11 cellular contexts compared by ENCODE assay signal in the genomic region with DNA sequence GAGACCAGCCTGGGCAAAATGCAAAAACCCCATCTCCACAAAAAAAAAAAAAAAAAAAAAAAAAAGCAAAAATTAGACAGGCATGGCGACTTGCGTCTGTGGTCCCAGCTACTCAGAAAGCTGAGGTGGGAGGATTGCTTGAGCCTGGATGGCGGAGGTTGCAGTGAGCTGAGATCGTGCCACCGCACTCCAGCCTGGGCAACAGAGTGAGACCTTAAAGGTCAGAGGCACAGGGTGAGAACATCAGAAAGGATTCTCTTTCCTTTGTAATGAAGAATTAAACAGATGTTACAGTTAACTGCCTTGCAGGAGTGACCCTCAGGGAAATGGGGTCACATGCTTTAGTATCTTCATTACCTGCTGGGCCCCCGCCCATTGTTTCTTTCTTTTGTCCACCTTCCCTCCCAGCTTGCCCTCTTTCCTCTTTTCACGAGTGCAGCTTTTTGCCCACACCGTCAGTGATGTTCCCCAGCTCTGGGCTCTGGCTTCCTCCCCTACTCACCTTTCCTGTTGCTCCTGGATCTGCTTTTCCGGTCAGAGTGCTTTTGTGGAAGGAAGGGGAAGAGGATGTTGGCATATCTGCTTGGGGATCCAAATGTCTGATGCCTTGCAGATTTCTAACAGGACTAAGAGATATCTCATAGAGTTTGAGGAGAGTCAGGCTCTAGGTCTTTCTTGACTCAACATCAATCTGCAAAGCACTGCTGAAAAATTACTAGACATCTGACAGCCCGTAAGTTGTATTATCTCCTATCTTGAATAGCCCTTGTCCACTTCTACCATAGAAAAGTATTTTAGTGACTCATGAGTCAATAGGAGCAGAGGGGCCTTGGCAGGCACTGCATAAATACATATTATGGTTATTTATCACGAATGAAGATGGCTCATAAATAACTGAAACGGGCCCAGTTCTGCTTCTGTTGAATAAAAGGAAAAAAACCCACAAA. TPM values are rescaled to one million over a fixed set of nuclear protein-coding genes. Genes with fewer than 3 reads are reported as not detected.
DNase-seq lines count a peak whose midpoint lies in the region; ATAC-seq and TF ChIP-seq lines count a peak whose summit lies in the region.
"Had no signal": no experiment of that assay in that cellular context is flagged by ENCODE, and none has a peak within 500 bp of the region (broad histone marks: within the 10 kb centered on the region; RNA-seq: fewer than 3 reads in every experiment).

No MANE protein-coding gene starts in this region.

- H3K4me1 Mint-ChIP-seq in osteocyte (ENCODE audit: unreplicated experiment), result peaks cover 22% of the 10 kb centered on the region

- no peaks in the 10 kb centered on the region for H3K36me3 Mint-ChIP-seq in osteocyte (ENCODE audit: unreplicated experiment)
- H3K36me3 Mint-ChIP-seq: stimulated activated naive B cell treated with anti-CD40 and anti-IgM and Interleukin-4, amounts not matched to agents 10 μg/mL and 1 μg/mL and 100 μg/mL, for 72 hours had no signal

- peak; percentile 38 for DNase-seq in G401 (ENCODE audit: low spot score)
- DNase-seq in NCI-H69 (lab: John Stamatoyannopoulos, UW), result peak; percentile 56
- DNase-seq in fibroblast of lung (ENCODE audit: low read depth in 2 of 2), result peak in 1 of 2 donors; percentile 58
- no peak for DNase-seq in osteocyte (ENCODE audit: extremely low spot score, unreplicated experiment)
- no peak for DNase-seq in vagina (ENCODE audit: extremely low spot score in 2 of 2)
- no peak for DNase-seq in HT-29 (ENCODE audit: low spot score)

- H2AFZ ChIP-seq in fibroblast of lung (ENCODE audit: low read length), result no peak overlapping the region

- H4K20me1 ChIP-seq in fibroblast of lung (ENCODE audit: control insufficient read depth, extremely low read depth, insufficient read depth, low read length), result no peaks in the 10 kb centered on the region

- H3K4me1 ChIP-seq in fibroblast of lung (ENCODE audit: control insufficient read depth, extremely low read depth, insufficient read depth, low read length), result peaks cover 11% of the 10 kb centered on the region
- H3K4me1 ChIP-seq in vagina, result peaks cover 19% of the 10 kb centered on the region

- ATAC-seq in HG03457 (IDR thresholded peaks at IDR 0.05; ENCODE audit: unreplicated experiment) (no peak), HG03159 (IDR thresholded peaks at IDR 0.05; ENCODE audit: unreplicated experiment) (no peak)

- no peaks in the 10 kb centered on the region for H3K79me2 ChIP-seq in fibroblast of lung (ENCODE audit: control insufficient read depth, insufficient read depth, low read length)

- peak overlapping the region; percentile 19 for H3K4me2 ChIP-seq in fibroblast of lung (ENCODE audit: extremely low read depth, insufficient read depth, low read length)

- peak overlapping the region; percentile 79 for H3K27ac ChIP-seq in fibroblast of lung (ENCODE audit: insufficient read depth, low read length)
- no peak overlapping the region for H3K27ac ChIP-seq in vagina

- no peaks in the 10 kb centered on the region for H3K27me3 Mint-ChIP-seq in osteocyte (ENCODE audit: unreplicated experiment)

- TF ChIP-seq CTCF in fibroblast of lung (conservative IDR thresholded peaks at IDR 0.05 in 1 of 2, IDR thresholded peaks at IDR 0.05 in 1 of 2; ENCODE audit: low read depth in 1 of 2, low read length in 2 of 2) (no peak), osteocyte (IDR thresholded peaks at IDR 0.05) (no peak), vagina (IDR thresholded peaks at IDR 0.05) (no peak)

- peak overlapping the region; percentile 50 for H3K27ac Mint-ChIP-seq in osteocyte (ENCODE audit: unreplicated experiment)
- H3K27ac Mint-ChIP-seq: activated B cell treated with CpG ODN at 0.5 μM for 24 hours; stimulated activated naive B cell treated with anti-CD40 and anti-IgM and Interleukin-4, amounts not matched to agents 10 μg/mL and 1 μg/mL and 100 μg/mL, for 72 hours had no signal

- H3K9me3 Mint-ChIP-seq in osteocyte (ENCODE audit: unreplicated experiment), result no peaks in the 10 kb centered on the region
- H3K9me3 Mint-ChIP-seq: activated B cell treated with CpG ODN at 0.5 μM for 24 hours; activated T-cell treated with anti-CD3 and anti-CD28 coated beads, Interleukin-2, amount 50 U/mL, for 24 hours; stimulated activated naive B cell treated with anti-CD40 and anti-IgM and Interleukin-4, amounts not matched to agents 10 μg/mL and 1 μg/mL and 100 μg/mL, for 72 hours had no signal

- no peaks in the 10 kb centered on the region for H3K9me3 ChIP-seq in fibroblast of lung (ENCODE audit: control insufficient read depth, insufficient read depth, low read depth, low read length)
- no peaks in the 10 kb centered on the region for H3K9me3 ChIP-seq in vagina

- TF ChIP-seq POLR2A in vagina (IDR thresholded peaks at IDR 0.05), result no peak

- no peaks in the 10 kb centered on the region for H3K36me3 ChIP-seq in fibroblast of lung (ENCODE audit: control insufficient read depth, insufficient read depth, low read length)
- no peaks in the 10 kb centered on the region for H3K36me3 ChIP-seq in vagina

- H3K27me3 ChIP-seq in fibroblast of lung (ENCODE audit: control insufficient read depth, insufficient read depth, low read length) (no peaks in the 10 kb centered on the region), vagina (no peaks in the 10 kb centered on the region)

- intact Hi-C loops in vagina (cut with DNase I), result no loop called here

- no peak overlapping the region for H3K9ac ChIP-seq in fibroblast of lung (ENCODE audit: insufficient read depth, low read length)

- in situ Hi-C loops in G401 (cut with HindIII; ENCODE audit: low sequenced_read_pairs), result no loop called here

- H3K4me3 Mint-ChIP-seq in osteocyte (ENCODE audit: unreplicated experiment), result no peak overlapping the region

- H3K4me3 ChIP-seq in fibroblast of lung (replicated peaks in 1 of 4; ENCODE audit: control extremely low read depth in 1 of 4, insufficient read depth in 1 of 4, low read depth in 3 of 4, low read length in 4 of 4) (no peak overlapping the region), vagina (no peak overlapping the region)

RNA-seq across cellular contexts. Expression of gene NDUFB4, which starts 35.6 kb away (rescaled TPM):
- total RNA-seq in G401 (2014; rRNA removed; shearing (Covaris generic)), result 127 and 148 TPM in 2 replicates
- 24.9 and 26.9 TPM in 2 replicates for total RNA-seq in fibroblast of lung
- polyA plus RNA-seq in fibroblast of lung, result 178 and 185 TPM in 2 replicates
- polyA plus RNA-seq in fibroblast of lung (2012), result 194 and 205 TPM in 2 replicates
- polyA minus RNA-seq in fibroblast of lung (ENCODE audit: low replicate concordance), result 42.5 and 52.1 TPM in 2 replicates
- total RNA-seq in osteocyte, result 109 and 116 TPM in 2 replicates
- 82.5 TPM for total RNA-seq in vagina
- total RNA-seq in HT-29 (2014; rRNA removed; shearing (Covaris generic)), result 147 and 154 TPM in 2 replicates

Comparison
In these comparisons a context has a peak if more than half of its experiments do, and no peak if none do; other contexts are left out.
1. DNase-seq: peak in G401 (single experiment) and NCI-H69 (single experiment); none in osteocyte (single experiment), vagina (0 of 2) and HT-29 (single experiment).